19 cellular contexts compared by ENCODE assay signal in the genomic region with DNA sequence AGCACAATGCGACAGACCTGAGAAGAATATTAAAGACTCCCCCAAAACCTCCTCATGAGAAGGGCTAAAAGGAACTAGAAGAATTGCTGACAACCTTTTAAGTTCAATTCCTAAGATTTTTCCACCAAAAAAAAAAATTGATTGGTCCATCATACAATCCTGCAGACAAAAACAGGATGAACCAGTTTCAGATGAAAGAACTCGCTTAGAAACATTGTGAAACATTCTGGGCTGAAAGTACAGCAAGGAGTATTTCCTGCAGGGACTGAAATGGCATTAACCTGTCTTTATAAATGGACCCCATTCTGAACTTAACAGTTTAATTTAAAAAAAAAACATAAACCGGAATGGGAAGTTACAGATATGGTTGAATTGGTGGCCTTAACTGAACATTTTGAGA.
"Had no signal": no experiment of that assay in that cellular context is flagged by ENCODE, and none has a peak within 500 bp of the region (broad histone marks: within the 10 kb centered on the region; RNA-seq: fewer than 3 reads in every experiment).

No MANE protein-coding gene starts in this region.

- H3K4me1 Mint-ChIP-seq: activated B cell treated with CpG ODN at 0.5 μM for 24 hours; activated CD4-positive, alpha-beta T cell treated with anti-CD3 and anti-CD28 coated beads, Interleukin-2, amount 10 ng/mL, durations not matched to agents 24 days and 14 days; activated naive CD8-positive, alpha-beta T cell treated with anti-CD3 and anti-CD28 coated beads for 36 hours; brain; naive thymus-derived CD8-positive, alpha-beta T cell; stimulated activated memory B cell treated with anti-CD40 and anti-IgM and Interleukin-4, amounts not matched to agents 10 μg/mL and 1 μg/mL and 100 μg/mL, for 72 hours; T-helper 17 cell had no signal

- H3K27me3 ChIP-seq: heart left ventricle, neutrophil, right atrium auricular region, tibial artery, vagina had no signal

- H3K4me1 ChIP-seq: heart left ventricle, right atrium auricular region, tibial artery, vagina had no signal

- H3K27ac ChIP-seq: heart left ventricle, neutrophil, right atrium auricular region, tibial artery, vagina had no signal

- H3K4me3 Mint-ChIP-seq: activated B cell treated with CpG ODN at 0.5 μM for 24 hours; activated CD4-positive, alpha-beta T cell treated with anti-CD3 and anti-CD28 coated beads, Interleukin-2, amount 10 ng/mL, durations not matched to agents 24 days and 14 days; activated naive CD8-positive, alpha-beta T cell treated with anti-CD3 and anti-CD28 coated beads for 36 hours; brain; naive thymus-derived CD8-positive, alpha-beta T cell; stimulated activated memory B cell treated with anti-CD40 and anti-IgM and Interleukin-4, amounts not matched to agents 10 μg/mL and 1 μg/mL and 100 μg/mL, for 72 hours; T-helper 17 cell had no signal

- H3K9me3 Mint-ChIP-seq: activated B cell treated with CpG ODN at 0.5 μM for 24 hours; activated CD4-positive, alpha-beta T cell treated with anti-CD3 and anti-CD28 coated beads, Interleukin-2, amount 10 ng/mL, durations not matched to agents 24 days and 14 days; activated naive CD8-positive, alpha-beta T cell treated with anti-CD3 and anti-CD28 coated beads for 36 hours; naive thymus-derived CD8-positive, alpha-beta T cell; stimulated activated memory B cell treated with anti-CD40 and anti-IgM and Interleukin-4, amounts not matched to agents 10 μg/mL and 1 μg/mL and 100 μg/mL, for 72 hours had no signal

- H3K27me3 Mint-ChIP-seq: activated CD4-positive, alpha-beta T cell treated with anti-CD3 and anti-CD28 coated beads, Interleukin-2, amount 10 ng/mL, durations not matched to agents 24 days and 14 days; activated naive CD8-positive, alpha-beta T cell treated with anti-CD3 and anti-CD28 coated beads for 36 hours; brain; naive thymus-derived CD8-positive, alpha-beta T cell; stimulated activated memory B cell treated with anti-CD40 and anti-IgM and Interleukin-4, amounts not matched to agents 10 μg/mL and 1 μg/mL and 100 μg/mL, for 72 hours; T-helper 17 cell had no signal

- H3K27ac Mint-ChIP-seq: activated B cell treated with CpG ODN at 0.5 μM for 24 hours; activated CD4-positive, alpha-beta T cell treated with anti-CD3 and anti-CD28 coated beads, Interleukin-2, amount 10 ng/mL, durations not matched to agents 24 days and 14 days; activated naive CD8-positive, alpha-beta T cell treated with anti-CD3 and anti-CD28 coated beads for 36 hours; brain; naive thymus-derived CD8-positive, alpha-beta T cell; stimulated activated memory B cell treated with anti-CD40 and anti-IgM and Interleukin-4, amounts not matched to agents 10 μg/mL and 1 μg/mL and 100 μg/mL, for 72 hours; T-helper 17 cell had no signal

- DNase-seq: activated B cell treated with CpG ODN at 0.5 μM for 24 hours; activated CD4-positive, alpha-beta T cell treated with anti-CD3 and anti-CD28 coated beads, Interleukin-2, amount 10 ng/mL, durations not matched to agents 24 days and 14 days; activated CD8-positive, alpha-beta memory T cell treated with anti-CD3 and anti-CD28 coated beads, Interleukin-2, amount 50 U/mL, for 48 hours; activated naive CD8-positive, alpha-beta T cell treated with anti-CD3 and anti-CD28 coated beads for 36 hours; amygdala; cortex of kidney; effector CD8-positive, alpha-beta T cell; heart left ventricle; left cardiac atrium; naive thymus-derived CD8-positive, alpha-beta T cell; posterior cingulate gyrus; stimulated activated CD4-positive, alpha-beta T cell treated with anti-CD3 and anti-CD28 coated beads, Interleukin-2, amount 100 ng/mL, for 48 hours; T-helper 17 cell; tibial artery had no signal

- ATAC-seq: heart left ventricle; left cardiac atrium; naive thymus-derived CD8-positive, alpha-beta T cell; stimulated activated memory B cell treated with anti-CD40 and anti-IgM and Interleukin-4, amounts not matched to agents 10 μg/mL and 1 μg/mL and 100 μg/mL, for 72 hours; T-helper 17 cell had no signal

- H3K9me3 ChIP-seq: heart left ventricle, neutrophil, right atrium auricular region, tibial artery, vagina had no signal

- H3K36me3 ChIP-seq: heart left ventricle, neutrophil, right atrium auricular region, tibial artery, vagina had no signal

- H3K36me3 Mint-ChIP-seq: activated naive CD8-positive, alpha-beta T cell treated with anti-CD3 and anti-CD28 coated beads for 36 hours; brain; stimulated activated memory B cell treated with anti-CD40 and anti-IgM and Interleukin-4, amounts not matched to agents 10 μg/mL and 1 μg/mL and 100 μg/mL, for 72 hours had no signal

- H3K4me3 ChIP-seq: heart left ventricle, right atrium auricular region, tibial artery, vagina had no signal
